Comparison of ENCODE assay signal across 1 cellular context in genomic region chr1:174405219-174405618, GRCh38.
TF ChIP-seq lines count a peak whose summit lies in the region.

No MANE protein-coding gene starts in this region.

TF ChIP-seq in SK-N-SH, 30 proteins besides CTCF, POLR2A, EP300 and RAD21 (continued from another document):
- no peak for TF ChIP-seq REST (IDR thresholded peaks at IDR 0.05; ENCODE audit: low read depth, low read length)
